In genomic region chr4:87916636-87917035, GRCh38 we compare ENCODE assay signal across 1 cellular context.
TF ChIP-seq lines count a peak whose summit lies in the region.

No MANE protein-coding gene starts in this region.

TF ChIP-seq in H1, 55 proteins besides CTCF, POLR2A, EP300 and RAD21:
- TF ChIP-seq JUND (IDR thresholded peaks at IDR 0.05; ENCODE audit: low read length) (peak; percentile 67), SIX5 (IDR thresholded peaks at IDR 0.05; ENCODE audit: low read depth, low read length) (no peak)
